Comparison of ENCODE assay signal across 16 cellular contexts in genomic region chr7:37369904-37370303, GRCh38.
"Had no signal": no experiment of that assay in that cellular context is flagged by ENCODE, and none has a peak within 500 bp of the region (broad histone marks: within the 10 kb centered on the region; RNA-seq: fewer than 3 reads in every experiment).

No MANE protein-coding gene starts in this region.

- ATAC-seq: activated T-helper 17 cell treated with anti-CD3 and anti-CD28 coated beads, Interleukin-2, amount 50 U/mL, for 72 hours; psoas muscle; right lobe of liver had no signal

- H3K4me3 Mint-ChIP-seq: activated naive CD4-positive, alpha-beta T cell treated with anti-CD3 and anti-CD28 coated beads, Interleukin-2, amount 10 ng/mL, durations not matched to agents 7 days and 5 days; activated T-helper 17 cell treated with anti-CD3 and anti-CD28 coated beads, Interleukin-2, amount 50 U/mL, for 72 hours; neural crest cell; T-helper 2 cell treated with Interferon-gamma antibody and Interleukin-4, amounts not matched to agents 5 μg/mL and 100 μg/mL, for 36 hours had no signal

- DNase-seq: activated CD4-positive, alpha-beta T cell treated with anti-CD3 and anti-CD28 coated beads, Interleukin-2, amount 50 U/mL, for 1 hour; activated naive CD4-positive, alpha-beta T cell treated with anti-CD3 and anti-CD28 coated beads, Interleukin-2, amount 10 ng/mL, durations not matched to agents 7 days and 5 days; activated T-cell treated with anti-CD3 and anti-CD28 coated beads for 4 hours; dorsolateral prefrontal cortex; erythroblast; kidney; psoas muscle; right lobe of liver; spleen; stomach; SW 1271 had no signal

- H3K9me3 ChIP-seq: psoas muscle, right lobe of liver, spleen, thoracic aorta had no signal

- H3K4me1 Mint-ChIP-seq: neural crest cell had no signal

- H3K27me3 ChIP-seq: cardiac muscle cell, dorsolateral prefrontal cortex, right lobe of liver, spleen, stomach had no signal

- H3K9me3 Mint-ChIP-seq: activated naive CD4-positive, alpha-beta T cell treated with anti-CD3 and anti-CD28 coated beads, Interleukin-2, amount 10 ng/mL, durations not matched to agents 7 days and 5 days; activated T-helper 17 cell treated with anti-CD3 and anti-CD28 coated beads, Interleukin-2, amount 50 U/mL, for 72 hours; neural crest cell; T-helper 2 cell treated with Interferon-gamma antibody and Interleukin-4, amounts not matched to agents 5 μg/mL and 100 μg/mL, for 36 hours had no signal

- H3K27me3 Mint-ChIP-seq: activated naive CD4-positive, alpha-beta T cell treated with anti-CD3 and anti-CD28 coated beads, Interleukin-2, amount 10 ng/mL, durations not matched to agents 7 days and 5 days; activated T-helper 17 cell treated with anti-CD3 and anti-CD28 coated beads, Interleukin-2, amount 50 U/mL, for 72 hours had no signal

- H3K27ac Mint-ChIP-seq: activated naive CD4-positive, alpha-beta T cell treated with anti-CD3 and anti-CD28 coated beads, Interleukin-2, amount 10 ng/mL, durations not matched to agents 7 days and 5 days; activated T-helper 17 cell treated with anti-CD3 and anti-CD28 coated beads, Interleukin-2, amount 50 U/mL, for 72 hours; T-helper 2 cell treated with Interferon-gamma antibody and Interleukin-4, amounts not matched to agents 5 μg/mL and 100 μg/mL, for 36 hours had no signal

- H3K4me3 ChIP-seq: cardiac muscle cell, dorsolateral prefrontal cortex, psoas muscle, right lobe of liver, spleen, stomach, thoracic aorta had no signal

- H3K36me3 ChIP-seq: cardiac muscle cell, right lobe of liver, stomach, thoracic aorta had no signal

- H3K4me1 ChIP-seq: psoas muscle, stomach had no signal
